Comparison of ENCODE assay signal across 27 cellular contexts in the genomic region with DNA sequence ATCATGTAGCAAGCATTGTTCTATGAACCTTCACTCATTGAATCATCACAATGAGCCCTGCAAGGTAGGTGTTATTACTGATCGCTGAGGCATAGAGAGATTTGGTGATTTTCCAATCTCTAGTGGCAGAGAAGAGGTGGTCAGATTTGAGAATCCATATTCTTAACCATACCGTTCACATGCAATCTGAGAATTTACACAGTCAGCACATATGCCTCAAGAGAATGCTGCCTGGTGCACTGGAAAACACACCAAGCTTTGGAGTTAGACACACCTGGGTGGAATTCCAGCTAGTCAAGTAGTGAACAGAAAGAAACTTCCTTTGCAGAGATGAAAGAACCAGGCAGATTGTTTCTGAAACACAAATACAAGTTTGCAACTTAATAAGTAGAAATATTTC.
"Had no signal": no experiment of that assay in that cellular context is flagged by ENCODE, and none has a peak within 500 bp of the region (broad histone marks: within the 10 kb centered on the region; RNA-seq: fewer than 3 reads in every experiment).

No MANE protein-coding gene starts in this region.

- H3K9me3 Mint-ChIP-seq: activated CD4-positive, alpha-beta memory T cell treated with anti-CD3 and anti-CD28 coated beads for 36 hours; activated CD4-positive, alpha-beta T cell treated with anti-CD3 and anti-CD28 coated beads, Interleukin-2, amount 10 ng/mL, durations not matched to agents 7 days and 5 days; activated naive CD4-positive, alpha-beta T cell treated with anti-CD3 and anti-CD28 coated beads, Interleukin-2, amount 50 U/mL, for 72 hours; activated naive CD8-positive, alpha-beta T cell treated with anti-CD3 and anti-CD28 coated beads, Interleukin-2, amount 50 U/mL, for 24 hours; activated T-cell treated with anti-CD3 and anti-CD28 coated beads, Interleukin-2, amount 50 U/mL, for 4 hours; central memory CD8-positive, alpha-beta T cell; T-cell had no signal

- H3K36me3 Mint-ChIP-seq: activated CD4-positive, alpha-beta memory T cell treated with anti-CD3 and anti-CD28 coated beads for 36 hours; activated naive CD4-positive, alpha-beta T cell treated with anti-CD3 and anti-CD28 coated beads, Interleukin-2, amount 50 U/mL, for 72 hours; T-cell had no signal

- H3K4me1 Mint-ChIP-seq: activated CD4-positive, alpha-beta T cell treated with anti-CD3 and anti-CD28 coated beads, Interleukin-2, amount 10 ng/mL, durations not matched to agents 7 days and 5 days; activated naive CD8-positive, alpha-beta T cell treated with anti-CD3 and anti-CD28 coated beads, Interleukin-2, amount 50 U/mL, for 24 hours; central memory CD8-positive, alpha-beta T cell had no signal

- DNase-seq: activated CD4-positive, alpha-beta memory T cell treated with anti-CD3 and anti-CD28 coated beads for 36 hours; activated CD4-positive, alpha-beta T cell treated with anti-CD3 and anti-CD28 coated beads, Interleukin-2, amount 10 ng/mL, durations not matched to agents 7 days and 5 days; activated CD4-positive, CD25-positive, alpha-beta regulatory T cell; activated CD8-positive, alpha-beta memory T cell treated with anti-CD3 and anti-CD28 coated beads for 24 hours; activated effector memory CD4-positive, alpha-beta T cell treated with anti-CD3 and anti-CD28 coated beads, Interleukin-2, amount 50 U/mL, for 16 hours; activated naive CD4-positive, alpha-beta T cell treated with Interleukin-2 at 50 U/mL for 16 hours; activated naive CD8-positive, alpha-beta T cell treated with anti-CD3 and anti-CD28 coated beads, Interleukin-2, amount 50 U/mL, for 24 hours; activated T-cell treated with anti-CD3 and anti-CD28 coated beads, Interleukin-2, amount 50 U/mL, for 4 hours; amniotic stem cell; body of pancreas; KG1; NCI-H1048; NCI-H1417 treated with DMSO at 0.1 percent for 48 hours; NCI-H1694 treated with DMSO at 0.1 percent for 48 hours; NCI-H2029 treated with DMSO at 0.1 percent for 48 hours; NCI-H446; NCI-H524; NCI-H82; Peyer's patch; SHP77; T-cell; T-helper 2 cell had no signal

- H3K27me3 ChIP-seq: ascending aorta, body of pancreas, Peyer's patch had no signal

- H3K4me3 Mint-ChIP-seq: activated CD4-positive, alpha-beta memory T cell treated with anti-CD3 and anti-CD28 coated beads for 36 hours; activated CD4-positive, alpha-beta T cell treated with anti-CD3 and anti-CD28 coated beads, Interleukin-2, amount 10 ng/mL, durations not matched to agents 7 days and 5 days; activated naive CD8-positive, alpha-beta T cell treated with anti-CD3 and anti-CD28 coated beads, Interleukin-2, amount 50 U/mL, for 24 hours; activated T-cell treated with anti-CD3 and anti-CD28 coated beads, Interleukin-2, amount 50 U/mL, for 4 hours; central memory CD8-positive, alpha-beta T cell; T-cell had no signal

- H3K4me1 ChIP-seq: ascending aorta, body of pancreas, Peyer's patch had no signal

- H3K9me3 ChIP-seq: ascending aorta, body of pancreas, Peyer's patch had no signal

- H3K27ac ChIP-seq: ascending aorta, body of pancreas, Peyer's patch, RWPE1, VCaP had no signal

- H3K27me3 Mint-ChIP-seq: activated naive CD8-positive, alpha-beta T cell treated with anti-CD3 and anti-CD28 coated beads, Interleukin-2, amount 50 U/mL, for 24 hours had no signal

- ATAC-seq: activated naive CD4-positive, alpha-beta T cell treated with anti-CD3 and anti-CD28 coated beads, Interleukin-2, amount 50 U/mL, for 72 hours; activated naive CD8-positive, alpha-beta T cell treated with anti-CD3 and anti-CD28 coated beads, Interleukin-2, amount 50 U/mL, for 24 hours; activated T-cell treated with anti-CD3 and anti-CD28 coated beads, Interleukin-2, amount 50 U/mL, for 4 hours; body of pancreas; T-cell had no signal

- H3K36me3 ChIP-seq: ascending aorta, Peyer's patch had no signal

- H3K27ac Mint-ChIP-seq: activated CD4-positive, alpha-beta memory T cell treated with anti-CD3 and anti-CD28 coated beads for 36 hours; activated CD4-positive, alpha-beta T cell treated with anti-CD3 and anti-CD28 coated beads, Interleukin-2, amount 10 ng/mL, durations not matched to agents 7 days and 5 days; activated naive CD4-positive, alpha-beta T cell treated with anti-CD3 and anti-CD28 coated beads, Interleukin-2, amount 50 U/mL, for 72 hours; activated naive CD8-positive, alpha-beta T cell treated with anti-CD3 and anti-CD28 coated beads, Interleukin-2, amount 50 U/mL, for 24 hours; T-cell had no signal

- H3K4me3 ChIP-seq: ascending aorta, body of pancreas, Peyer's patch had no signal
